11 cellular contexts compared by ENCODE assay signal in the genomic region with DNA sequence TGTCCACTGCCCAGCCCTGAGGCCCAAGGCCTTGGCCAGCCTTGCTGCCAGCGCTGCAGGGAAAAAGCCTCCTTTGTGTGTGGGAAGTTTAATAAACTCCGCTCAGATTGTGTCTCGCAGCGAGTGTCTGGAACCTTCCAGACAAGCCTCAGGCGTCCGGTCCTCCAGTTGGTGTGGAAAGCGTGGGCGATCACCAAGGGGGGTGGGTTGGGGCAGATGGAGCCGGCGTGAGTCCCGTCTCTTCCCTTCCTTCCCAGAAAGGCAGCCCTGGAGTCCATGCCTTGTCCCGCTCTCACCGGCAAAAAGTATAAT. TPM values are rescaled to one million over a fixed set of nuclear protein-coding genes. Genes with fewer than 3 reads are reported as not detected.
A peak's percentile ranks its signal among the peaks of the same experiment; 100 is the strongest.
DNase-seq lines count a peak whose midpoint lies in the region; ATAC-seq and TF ChIP-seq lines count a peak whose summit lies in the region.
"Had no signal": no experiment of that assay in that cellular context is flagged by ENCODE, and none has a peak within 500 bp of the region (broad histone marks: within the 10 kb centered on the region; RNA-seq: fewer than 3 reads in every experiment).

No MANE protein-coding gene starts in this region.

- H3K4me3 Mint-ChIP-seq in HFFc6, result no peak overlapping the region; the same call in 1 of the 2 replicates
- no peak overlapping the region for H3K4me3 Mint-ChIP-seq in osteocyte (ENCODE audit: unreplicated experiment)
- H3K4me3 Mint-ChIP-seq in endothelial cell (ENCODE audit: unreplicated experiment), result no peak overlapping the region
- H3K4me3 Mint-ChIP-seq in activated CD4-positive, alpha-beta T cell treated with anti-CD3 and anti-CD28 coated beads, Interleukin-2, amount 10 ng/mL, durations not matched to agents 7 days and 5 days, result no peak overlapping the region

- H3K36me3 Mint-ChIP-seq in HFFc6 (ENCODE audit: low read depth), result peaks cover 26% of the 10 kb centered on the region
- peaks cover 6% of the 10 kb centered on the region for H3K36me3 Mint-ChIP-seq in osteocyte (ENCODE audit: unreplicated experiment)
- peaks cover 12% of the 10 kb centered on the region for H3K36me3 Mint-ChIP-seq in endothelial cell (ENCODE audit: low read depth, unreplicated experiment)
- peaks cover 33% of the 10 kb centered on the region for H3K36me3 Mint-ChIP-seq in activated CD4-positive, alpha-beta T cell treated with anti-CD3 and anti-CD28 coated beads, Interleukin-2, amount 10 ng/mL, durations not matched to agents 7 days and 5 days (ENCODE audit: low read depth)

- H3K4me1 Mint-ChIP-seq in HFFc6 (ENCODE audit: low read depth) (peaks cover 27% of the 10 kb centered on the region), osteocyte (ENCODE audit: unreplicated experiment) (peaks cover 53% of the 10 kb centered on the region), endothelial cell (ENCODE audit: unreplicated experiment) (peaks cover 26% of the 10 kb centered on the region)
- peaks cover 39% of the 10 kb centered on the region for H3K4me1 Mint-ChIP-seq in activated CD4-positive, alpha-beta T cell treated with anti-CD3 and anti-CD28 coated beads, Interleukin-2, amount 10 ng/mL, durations not matched to agents 7 days and 5 days

- H3K27me3 Mint-ChIP-seq in HFFc6 (ENCODE audit: insufficient read depth) (peaks cover 10% of the 10 kb centered on the region), osteocyte (ENCODE audit: unreplicated experiment) (no peaks in the 10 kb centered on the region), endothelial cell (ENCODE audit: unreplicated experiment) (peaks cover 4% of the 10 kb centered on the region)
- H3K27me3 Mint-ChIP-seq in activated CD4-positive, alpha-beta T cell treated with anti-CD3 and anti-CD28 coated beads, Interleukin-2, amount 10 ng/mL, durations not matched to agents 7 days and 5 days, result no peaks in the 10 kb centered on the region
- H3K27me3 Mint-ChIP-seq: activated CD4-positive, alpha-beta memory T cell treated with anti-CD3 and anti-CD28 coated beads, Interleukin-2, amount 10 ng/mL, durations not matched to agents 7 days and 5 days had no signal

- no peaks in the 10 kb centered on the region for H3K9me3 Mint-ChIP-seq in HFFc6
- no peaks in the 10 kb centered on the region for H3K9me3 Mint-ChIP-seq in osteocyte (ENCODE audit: unreplicated experiment)
- H3K9me3 Mint-ChIP-seq in endothelial cell (ENCODE audit: unreplicated experiment), result no peaks in the 10 kb centered on the region
- no peaks in the 10 kb centered on the region for H3K9me3 Mint-ChIP-seq in activated CD4-positive, alpha-beta T cell treated with anti-CD3 and anti-CD28 coated beads, Interleukin-2, amount 10 ng/mL, durations not matched to agents 7 days and 5 days
- H3K9me3 Mint-ChIP-seq: activated CD4-positive, alpha-beta memory T cell treated with anti-CD3 and anti-CD28 coated beads, Interleukin-2, amount 10 ng/mL, durations not matched to agents 7 days and 5 days had no signal

- POLR2A ChIA-PET in activated CD4-positive, alpha-beta T cell treated with anti-CD3 and anti-CD28 coated beads, Interleukin-2, amount 10 ng/mL, durations not matched to agents 7 days and 5 days (lab: Charles Lee), result no interaction called here

- CTCF ChIA-PET in activated CD4-positive, alpha-beta T cell treated with anti-CD3 and anti-CD28 coated beads, Interleukin-2, amount 10 ng/mL, durations not matched to agents 7 days and 5 days (lab: Charles Lee), result interaction anchor here (1.9 kb wide), 2 partner anchors 34 to 97 kb away, joined by 5 to 6 read pairs; no protein-coding TSS in a partner anchor

- DNase-seq in HFFc6, result no peak
- peak; percentile 56 for DNase-seq in cerebellum (ENCODE audit: low spot score)
- DNase-seq in osteocyte (ENCODE audit: extremely low spot score, unreplicated experiment), result no peak
- DNase-seq in endothelial cell (ENCODE audit: low spot score), result no peak
- DNase-seq in activated CD4-positive, alpha-beta T cell treated with anti-CD3 and anti-CD28 coated beads, Interleukin-2, amount 10 ng/mL, durations not matched to agents 7 days and 5 days, result no peak
- DNase-seq: activated CD4-positive, alpha-beta memory T cell treated with anti-CD3 and anti-CD28 coated beads, Interleukin-2, amount 10 ng/mL, durations not matched to agents 7 days and 5 days; central memory CD4-positive, alpha-beta T cell; DMS153; NCI-H2081; RPMI8226 had no signal

- TF ChIP-seq CTCF in HFFc6 (IDR thresholded peaks at IDR 0.05) (no peak), osteocyte (IDR thresholded peaks at IDR 0.05) (no peak), endothelial cell (IDR thresholded peaks at IDR 0.05; ENCODE audit: unreplicated experiment) (no peak)

- H3K27ac Mint-ChIP-seq in HFFc6, result peak overlapping the region; percentile 36
- peak overlapping the region; percentile 31 for H3K27ac Mint-ChIP-seq in osteocyte (ENCODE audit: unreplicated experiment)
- H3K27ac Mint-ChIP-seq in endothelial cell (ENCODE audit: unreplicated experiment), result no peak overlapping the region
- H3K27ac Mint-ChIP-seq in activated CD4-positive, alpha-beta T cell treated with anti-CD3 and anti-CD28 coated beads, Interleukin-2, amount 10 ng/mL, durations not matched to agents 7 days and 5 days, result no peak overlapping the region

- ATAC-seq in GM19395 (IDR thresholded peaks at IDR 0.05; ENCODE audit: unreplicated experiment), result no peak

RNA-seq across cellular contexts. Expression of a gene that starts 4.6 kb away (rescaled TPM):
- total RNA-seq in HFFc6 (2021; fragmentation: NEBNext Ultra II Directional; extraction: Animal tissue kit (Norgen Biotek cat#: 25700)), result 10 to 100 TPM; 52.9 to 59.1 (median 56.7) TPM
- total RNA-seq in cerebellum (27.0 TPM), osteocyte (60.8 and 61.3 TPM in 2 replicates), endothelial cell (ENCODE audit: unreplicated experiment) (63.9 TPM)
- 10 to 100 TPM; 71.7 to 82.0 TPM for total RNA-seq in activated CD4-positive, alpha-beta T cell treated with anti-CD3 and anti-CD28 coated beads, Interleukin-2, amount 10 ng/mL, durations not matched to agents 7 days and 5 days

RNA-seq across cellular contexts. Expression of a gene that starts 27.6 kb away (rescaled TPM):
- 10 to 100 TPM in 1 of 6 experiments, 1 to 10 TPM in 5; 7.6 to 12.7 (median 8.6) TPM for total RNA-seq in HFFc6 (2021; fragmentation: NEBNext Ultra II Directional; extraction: Animal tissue kit (Norgen Biotek cat#: 25700))
- total RNA-seq in cerebellum, result 5.6 TPM
- 6.9 and 7.0 TPM in 2 replicates for total RNA-seq in osteocyte
- total RNA-seq in endothelial cell (ENCODE audit: unreplicated experiment), result 10.4 TPM
- total RNA-seq in activated CD4-positive, alpha-beta T cell treated with anti-CD3 and anti-CD28 coated beads, Interleukin-2, amount 10 ng/mL, durations not matched to agents 7 days and 5 days, result not detected

RNA-seq across cellular contexts. Expression of a gene that starts 31.4 kb away (rescaled TPM):
- 100 to 1,000 TPM; 190 to 243 (median 217) TPM for total RNA-seq in HFFc6 (2021; fragmentation: NEBNext Ultra II Directional; extraction: Animal tissue kit (Norgen Biotek cat#: 25700))
- total RNA-seq in cerebellum (10.9 TPM), osteocyte (167 and 172 TPM in 2 replicates), endothelial cell (ENCODE audit: unreplicated experiment) (175 TPM)
- 100 to 1,000 TPM; 151 to 166 TPM for total RNA-seq in activated CD4-positive, alpha-beta T cell treated with anti-CD3 and anti-CD28 coated beads, Interleukin-2, amount 10 ng/mL, durations not matched to agents 7 days and 5 days

RNA-seq across cellular contexts. Expression of a gene that starts 36.1 kb away (rescaled TPM):
- 10 to 100 TPM; 33.7 to 49.8 (median 41.5) TPM for total RNA-seq in HFFc6 (2021; fragmentation: NEBNext Ultra II Directional; extraction: Animal tissue kit (Norgen Biotek cat#: 25700))
- 6.5 TPM for total RNA-seq in cerebellum
- 57.1 and 61.6 TPM in 2 replicates for total RNA-seq in osteocyte
- 46.4 TPM for total RNA-seq in endothelial cell (ENCODE audit: unreplicated experiment)
- 10 to 100 TPM; 84.7 to 91.7 TPM for total RNA-seq in activated CD4-positive, alpha-beta T cell treated with anti-CD3 and anti-CD28 coated beads, Interleukin-2, amount 10 ng/mL, durations not matched to agents 7 days and 5 days

RNA-seq across cellular contexts. Expression of a gene that starts 38.2 kb away (rescaled TPM):
- 10 to 100 TPM; 58.4 to 73.3 (median 67.4) TPM for total RNA-seq in HFFc6 (2021; fragmentation: NEBNext Ultra II Directional; extraction: Animal tissue kit (Norgen Biotek cat#: 25700))
- 13.6 TPM for total RNA-seq in cerebellum
- 98.1 and 103 TPM in 2 replicates for total RNA-seq in osteocyte
- total RNA-seq in endothelial cell (ENCODE audit: unreplicated experiment), result 204 TPM
- total RNA-seq in activated CD4-positive, alpha-beta T cell treated with anti-CD3 and anti-CD28 coated beads, Interleukin-2, amount 10 ng/mL, durations not matched to agents 7 days and 5 days, result 10 to 100 TPM; 58.0 to 65.7 TPM

Comparison
In these comparisons a context has a peak if more than half of its experiments do, and no peak if none do; other contexts are left out.
1. H3K27ac Mint-ChIP-seq: peak in HFFc6 (single experiment) and osteocyte (single experiment); none in endothelial cell (single experiment) and activated CD4-positive, alpha-beta T cell treated with anti-CD3 and anti-CD28 coated beads, Interleukin-2, amount 10 ng/mL, durations not matched to agents 7 days and 5 days (single experiment).
2. RNA of a gene that starts 31.4 kb away (total RNA-seq): 190 to 243 TPM in HFFc6, 175 TPM in endothelial cell (single experiment), 167 to 172 TPM in osteocyte and 151 to 166 TPM in activated CD4-positive, alpha-beta T cell treated with anti-CD3 and anti-CD28 coated beads, Interleukin-2, amount 10 ng/mL, durations not matched to agents 7 days and 5 days; 10.9 TPM in cerebellum (single experiment); every median in the first group is over 10 times any median in the second.